Comparison of ENCODE assay signal across 22 cellular contexts in the genomic region with DNA sequence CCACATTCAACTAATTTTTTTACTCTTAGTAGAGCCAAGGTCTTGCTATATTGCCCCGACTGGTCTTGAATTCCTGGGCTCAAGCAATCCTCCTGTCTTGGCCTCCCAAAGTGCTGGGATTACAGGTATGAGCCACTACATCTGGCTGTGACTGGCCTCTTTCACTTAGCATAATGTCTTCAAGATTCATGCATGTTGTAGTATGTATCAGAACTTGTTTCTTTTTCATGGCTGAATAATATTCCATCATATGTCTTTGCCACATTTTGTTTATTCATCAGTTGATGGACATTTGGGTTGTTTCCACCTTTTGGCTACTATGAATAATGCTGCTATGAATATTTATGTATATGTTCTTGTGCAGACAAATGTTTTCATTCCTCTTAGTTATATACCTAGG.
"Had no signal": no experiment of that assay in that cellular context is flagged by ENCODE, and none has a peak within 500 bp of the region (broad histone marks: within the 10 kb centered on the region; RNA-seq: fewer than 3 reads in every experiment).

No MANE protein-coding gene starts in this region.

- H3K27ac ChIP-seq: foreskin keratinocyte, hepatocyte, left ventricle myocardium inferior, parathyroid adenoma, stomach, suprapubic skin, tibial nerve had no signal

- H3K36me3 Mint-ChIP-seq: activated naive CD4-positive, alpha-beta T cell treated with anti-CD3 and anti-CD28 coated beads, Interleukin-2, amount 50 U/mL, for 72 hours; brain had no signal

- H3K4me3 ChIP-seq: hepatocyte, left ventricle myocardium inferior, stomach, suprapubic skin, tibial nerve had no signal

- H3K4me1 Mint-ChIP-seq: activated T-helper 17 cell treated with anti-CD3 and anti-CD28 coated beads, Interleukin-2, amount 50 U/mL, for 72 hours had no signal

- DNase-seq: activated CD4-positive, alpha-beta T cell treated with anti-CD3 and anti-CD28 coated beads, Interleukin-2, amount 50 U/mL, for 1 hour; activated CD8-positive, alpha-beta T cell treated with anti-CD3 and anti-CD28 coated beads, Interleukin-2, amount 10 ng/mL, durations not matched to agents 7 days and 5 days; activated T-cell treated with anti-CD3 and anti-CD28 coated beads, Interleukin-2, amount 50 U/mL, for 24 hours; aorta; effector CD8-positive, alpha-beta T cell; foreskin keratinocyte; glutamatergic neuron; left ventricle myocardium inferior; midbrain; nephron progenitor cell; right cardiac atrium; stimulated activated CD4-positive, alpha-beta T cell treated with anti-CD3 and anti-CD28 coated beads, Interleukin-12 subunit alpha, Interleukin-12 subunit beta, amount 100 ng/mL, for 4 hours; stimulated activated CD4-positive, alpha-beta T cell treated with anti-CD3 and anti-CD28 coated beads, Interleukin-1b, Interleukin-23, amount 100 ng/mL, for 48 hours; stomach; T-helper 17 cell had no signal

- H3K9me3 Mint-ChIP-seq: activated naive CD4-positive, alpha-beta T cell treated with anti-CD3 and anti-CD28 coated beads, Interleukin-2, amount 50 U/mL, for 72 hours; activated T-cell treated with anti-CD3 and anti-CD28 coated beads, Interleukin-2, amount 50 U/mL, for 24 hours; activated T-helper 17 cell treated with anti-CD3 and anti-CD28 coated beads, Interleukin-2, amount 50 U/mL, for 72 hours; nephron progenitor cell had no signal

- ATAC-seq: activated CD8-positive, alpha-beta T cell treated with anti-CD3 and anti-CD28 coated beads, Interleukin-2, amount 10 ng/mL, durations not matched to agents 7 days and 5 days; activated T-helper 17 cell treated with anti-CD3 and anti-CD28 coated beads, Interleukin-2, amount 50 U/mL, for 72 hours; foreskin keratinocyte; right cardiac atrium; T-helper 17 cell had no signal

- H3K4me3 Mint-ChIP-seq: activated CD8-positive, alpha-beta T cell treated with anti-CD3 and anti-CD28 coated beads, Interleukin-2, amount 10 ng/mL, durations not matched to agents 7 days and 5 days; activated T-cell treated with anti-CD3 and anti-CD28 coated beads, Interleukin-2, amount 50 U/mL, for 24 hours; activated T-helper 17 cell treated with anti-CD3 and anti-CD28 coated beads, Interleukin-2, amount 50 U/mL, for 72 hours; brain; nephron progenitor cell; T-helper 17 cell had no signal

- H3K4me1 ChIP-seq: foreskin keratinocyte, left ventricle myocardium inferior, parathyroid adenoma, stomach, suprapubic skin, tibial nerve had no signal

- H3K27ac Mint-ChIP-seq: activated CD8-positive, alpha-beta T cell treated with anti-CD3 and anti-CD28 coated beads, Interleukin-2, amount 10 ng/mL, durations not matched to agents 7 days and 5 days; activated naive CD4-positive, alpha-beta T cell treated with anti-CD3 and anti-CD28 coated beads, Interleukin-2, amount 50 U/mL, for 72 hours; activated T-cell treated with anti-CD3 and anti-CD28 coated beads, Interleukin-2, amount 50 U/mL, for 24 hours; activated T-helper 17 cell treated with anti-CD3 and anti-CD28 coated beads, Interleukin-2, amount 50 U/mL, for 72 hours; brain; nephron progenitor cell; T-helper 17 cell had no signal

- H3K36me3 ChIP-seq: left ventricle myocardium inferior, stomach, suprapubic skin, tibial nerve had no signal

- H3K9ac ChIP-seq: parathyroid adenoma had no signal

- H3K9me3 ChIP-seq: left ventricle myocardium inferior, stomach, suprapubic skin, tibial nerve had no signal
